1 cellular context compared by ENCODE assay signal in genomic region chr10:17200885-17201164, GRCh38.
TF ChIP-seq lines count a peak whose summit lies in the region.

No MANE protein-coding gene starts in this region.

TF ChIP-seq in GM12878, 131 proteins besides CTCF, POLR2A, EP300 and RAD21:
- TF ChIP-seq SMARCA5 (IDR thresholded peaks at IDR 0.05) (0 out of 2 replicates have a peak, but pooled peaks have one; percentile 29), SP1 (IDR thresholded peaks at IDR 0.05; ENCODE audit: low read depth, low read length) (no peak)
